ENCODE assay signal across 1 cellular context in genomic region chr16:228917-229730, GRCh38.
TF ChIP-seq lines count a peak whose summit lies in the region.

Gene LUC7L (minus strand): TSS chr16:229449. CDS start chr16:229339, 110 bp downstream.

TF ChIP-seq in WTC11, 78 proteins besides CTCF, POLR2A, EP300 and RAD21 (continued from another document and continues in another):
- TF ChIP-seq ATF6 (CRISPR knock-in tag; IDR thresholded peaks at IDR 0.05) (0 out of 2 replicates have a peak, but pooled peaks have one; percentile 18), ZNF121 (CRISPR knock-in tag; IDR thresholded peaks at IDR 0.05) (peak; percentile 34; the same call in 1 of the 2 replicates), ZNF317 (CRISPR knock-in tag; IDR thresholded peaks at IDR 0.05; ENCODE audit: borderline replicate concordance, low read depth) (0 out of 2 replicates have a peak, but pooled peaks have one; percentile 24), NR2C2 (CRISPR knock-in tag; IDR thresholded peaks at IDR 0.05) (0 out of 2 replicates have a peak, but pooled peaks have one; percentile 24), NR1H2 (CRISPR knock-in tag; IDR thresholded peaks at IDR 0.05) (no peak), ELF4 (CRISPR knock-in tag; IDR thresholded peaks at IDR 0.05; ENCODE audit: low read depth) (no peak; the same call in 1 of the 2 replicates), ZNF138 (CRISPR knock-in tag; conservative IDR thresholded peaks at IDR 0.05) (no peak), FOXK1 (CRISPR knock-in tag; IDR thresholded peaks at IDR 0.05) (no peak), CREM (CRISPR knock-in tag; IDR thresholded peaks at IDR 0.05) (peak; percentile 85), PRRX2 (CRISPR knock-in tag; IDR thresholded peaks at IDR 0.05) (no peak; the same call in 1 of the 2 replicates), ETV6 (CRISPR knock-in tag; IDR thresholded peaks at IDR 0.05) (peak; percentile 98), IRF2 (CRISPR knock-in tag; IDR thresholded peaks at IDR 0.05; ENCODE audit: borderline replicate concordance, low read depth) (no peak), GRHL2 (CRISPR knock-in tag; IDR thresholded peaks at IDR 0.05; ENCODE audit: insufficient replicate concordance, severe bottlenecking) (no peak), RORB (CRISPR knock-in tag; IDR thresholded peaks at IDR 0.05) (no peak), ERG (CRISPR knock-in tag; IDR thresholded peaks at IDR 0.05) (no peak), NR3C1 (CRISPR knock-in tag; conservative IDR thresholded peaks at IDR 0.05; ENCODE audit: low read depth) (no peak; the same call in 1 of the 2 replicates), GABPB1 (CRISPR knock-in tag; IDR thresholded peaks at IDR 0.05) (peak; percentile 95), CBFB (CRISPR knock-in tag; IDR thresholded peaks at IDR 0.05; ENCODE audit: low read depth) (no peak), EMX1 (CRISPR knock-in tag; IDR thresholded peaks at IDR 0.05) (no peak), TCF7 (CRISPR knock-in tag; IDR thresholded peaks at IDR 0.05; ENCODE audit: low read depth) (peak; percentile 71; the same call in 1 of the 2 replicates), MYBL2 (CRISPR knock-in tag; IDR thresholded peaks at IDR 0.05) (peak; percentile 94), ZNF512 (CRISPR knock-in tag; IDR thresholded peaks at IDR 0.05; ENCODE audit: borderline replicate concordance) (no peak), SMAD4 (CRISPR knock-in tag; IDR thresholded peaks at IDR 0.05) (no peak), HMGA2 (CRISPR knock-in tag; IDR thresholded peaks at IDR 0.05) (no peak), ZNF263 (CRISPR knock-in tag; IDR thresholded peaks at IDR 0.05; ENCODE audit: low read depth) (no peak), JUN (CRISPR knock-in tag; IDR thresholded peaks at IDR 0.05) (0 out of 2 replicates have a peak, but pooled peaks have one; percentile 83), ESRRA (CRISPR knock-in tag; IDR thresholded peaks at IDR 0.05; ENCODE audit: borderline replicate concordance) (peak; percentile 83), ZNF416 (CRISPR knock-in tag; IDR thresholded peaks at IDR 0.05) (no peak), E2F1 (CRISPR knock-in tag; IDR thresholded peaks at IDR 0.05) (peak; percentile 78; the same call in 1 of the 2 replicates), MLX (CRISPR knock-in tag; IDR thresholded peaks at IDR 0.05) (no peak), NFATC4 (CRISPR knock-in tag; IDR thresholded peaks at IDR 0.05) (no peak), AFF4 (CRISPR knock-in tag; IDR thresholded peaks at IDR 0.05; ENCODE audit: borderline replicate concordance) (no peak), ZBTB21 (CRISPR knock-in tag; IDR thresholded peaks at IDR 0.05; ENCODE audit: borderline replicate concordance) (peak; percentile 79; the same call in 1 of the 2 replicates), TEAD4 (CRISPR knock-in tag; IDR thresholded peaks at IDR 0.05) (peak; percentile 63; the same call in 1 of the 2 replicates), ZNF232 (CRISPR knock-in tag; IDR thresholded peaks at IDR 0.05) (0 out of 2 replicates have a peak, but pooled peaks have one; percentile 26), ZNF423 (CRISPR knock-in tag; IDR thresholded peaks at IDR 0.05) (no peak), IRF1 (CRISPR knock-in tag; IDR thresholded peaks at IDR 0.05) (peak; percentile 75; the same call in 1 of the 2 replicates), AR (CRISPR knock-in tag; IDR thresholded peaks at IDR 0.05) (no peak), USF1 (CRISPR knock-in tag; IDR thresholded peaks at IDR 0.05) (peak; percentile 74; the same call in 1 of the 2 replicates), USF2 (CRISPR knock-in tag; IDR thresholded peaks at IDR 0.05) (peak; percentile 36; the same call in 1 of the 2 replicates), CDX4 (CRISPR knock-in tag; IDR thresholded peaks at IDR 0.05; ENCODE audit: borderline replicate concordance) (no peak), CREB1 (CRISPR knock-in tag; IDR thresholded peaks at IDR 0.05) (peak; percentile 77; the same call in 1 of the 2 replicates), JAZF1 (CRISPR knock-in tag; IDR thresholded peaks at IDR 0.05) (no peak), E2F4 (CRISPR knock-in tag; IDR thresholded peaks at IDR 0.05; ENCODE audit: borderline replicate concordance, low read depth) (peak; percentile 74; the same call in 1 of the 2 replicates), FOXP1 (CRISPR knock-in tag; IDR thresholded peaks at IDR 0.05; ENCODE audit: borderline replicate concordance) (peak; percentile 96), ZNF396 (CRISPR knock-in tag; IDR thresholded peaks at IDR 0.05; ENCODE audit: borderline replicate concordance) (no peak), TP53 (CRISPR knock-in tag; IDR thresholded peaks at IDR 0.05) (peak; percentile 96)
